ENCODE assay signal across 2 cellular contexts in genomic region chr10:115105411-115105810, GRCh38. TPM values are rescaled to one million over a fixed set of nuclear protein-coding genes. Genes with fewer than 3 reads are reported as not detected.
"Had no signal": no experiment of that assay in that cellular context is flagged by ENCODE, and none has a peak within 500 bp of the region (broad histone marks: within the 10 kb centered on the region; RNA-seq: fewer than 3 reads in every experiment).

No MANE protein-coding gene starts in this region.

RNA-seq across cellular contexts. Expression of gene ATRNL1, which starts 12.2 kb away (rescaled TPM):
- total RNA-seq: endothelial cell of umbilical vein had no signal
- polyA plus RNA-seq: endothelial cell of umbilical vein, foreskin keratinocyte had no signal
